In genomic region chr7:26534649-26535482, GRCh38 we compare ENCODE assay signal across 9 cellular contexts.
DNase-seq lines count a peak whose midpoint lies in the region; ATAC-seq and TF ChIP-seq lines count a peak whose summit lies in the region.
"Had no signal": no experiment of that assay in that cellular context is flagged by ENCODE, and none has a peak within 500 bp of the region (broad histone marks: within the 10 kb centered on the region; RNA-seq: fewer than 3 reads in every experiment).

No MANE protein-coding gene starts in this region.

- H3K36me3 Mint-ChIP-seq in progenitor cell of endocrine pancreas (ENCODE audit: insufficient read depth) = no peaks in the 10 kb centered on the region

- no peak for ATAC-seq in GM18517 (IDR thresholded peaks at IDR 0.05; ENCODE audit: unreplicated experiment)
- no peak for ATAC-seq in GM19395 (IDR thresholded peaks at IDR 0.05; ENCODE audit: unreplicated experiment)
- ATAC-seq: sciatic nerve had no signal

- peak overlapping the region; percentile 26 for H3K27ac Mint-ChIP-seq in progenitor cell of endocrine pancreas

- peaks cover 24% of the 10 kb centered on the region for H3K27me3 Mint-ChIP-seq in progenitor cell of endocrine pancreas

- no peaks in the 10 kb centered on the region for H3K9me3 Mint-ChIP-seq in progenitor cell of endocrine pancreas (ENCODE audit: low read depth)

- no peak overlapping the region for H3K4me3 Mint-ChIP-seq in progenitor cell of endocrine pancreas (ENCODE audit: low read depth)

- H3K4me1 Mint-ChIP-seq in progenitor cell of endocrine pancreas (ENCODE audit: low read depth) = peaks cover 13% of the 10 kb centered on the region

- TF ChIP-seq CTCF in progenitor cell of endocrine pancreas (IDR thresholded peaks at IDR 0.05; ENCODE audit: unreplicated experiment) = no peak

- DNase-seq in KG1 (lab: John Stamatoyannopoulos, UW) = peak; percentile 48
- DNase-seq in NCI-H2081 (lab: John Stamatoyannopoulos, UW) = peak; percentile 95 to 99
- peak; percentile 59 for DNase-seq in SK-N-DZ (ENCODE audit: low spot score)
- DNase-seq in progenitor cell of endocrine pancreas (ENCODE audit: low spot score, unreplicated experiment) = no peak
- no peak for DNase-seq in stimulated activated naive CD4-positive, alpha-beta T cell (lab: John Stamatoyannopoulos, UW)
- DNase-seq: Caco-2 had no signal

Comparison
In these comparisons a context has a peak if more than half of its experiments do, and no peak if none do; other contexts are left out.
1. DNase-seq: peak in KG1 (single experiment), NCI-H2081 (2 of 2) and SK-N-DZ (single experiment); none in progenitor cell of endocrine pancreas (single experiment) and stimulated activated naive CD4-positive, alpha-beta T cell (0 of 6).